Comparison of ENCODE assay signal across 8 cellular contexts in genomic region chr16:71883849-71884638, GRCh38. TPM values are rescaled to one million over a fixed set of nuclear protein-coding genes. Genes with fewer than 3 reads are reported as not detected.
DNase-seq lines count a peak whose midpoint lies in the region; ATAC-seq and TF ChIP-seq lines count a peak whose summit lies in the region.

TSS of gene ZNF821 (minus strand) at chr16:71884182. CDS start at chr16:71879946, 4,236 bp downstream.

- peaks cover 3% of the 10 kb centered on the region; the same call in 1 of the 2 replicates for H3K36me3 ChIP-seq in DOHH2 (ENCODE audit: control insufficient read depth, low read length)
- peaks cover 14% of the 10 kb centered on the region for H3K36me3 ChIP-seq in osteoblast (ENCODE audit: insufficient read depth, low read length)
- peaks cover 0 to 14% (median 0%) of the 10 kb centered on the region in 3 donors for H3K36me3 ChIP-seq in tibial artery

- H3K9me3 Mint-ChIP-seq in activated naive CD4-positive, alpha-beta T cell treated with anti-CD3 and anti-CD28 coated beads, Interleukin-2, amount 50 U/mL, for 72 hours = no peaks in the 10 kb centered on the region
- peaks cover 5% of the 10 kb centered on the region for H3K9me3 Mint-ChIP-seq in glutamatergic neuron (ENCODE audit: unreplicated experiment)

- peak within 1 kb of the TSS; percentile 89 to 93 for H3K27ac Mint-ChIP-seq in activated naive CD4-positive, alpha-beta T cell treated with anti-CD3 and anti-CD28 coated beads, Interleukin-2, amount 50 U/mL, for 72 hours
- H3K27ac Mint-ChIP-seq in glutamatergic neuron (ENCODE audit: unreplicated experiment) = peak within 1 kb of the TSS; percentile 95

- H4K20me1 ChIP-seq in DOHH2 (ENCODE audit: control insufficient read depth, insufficient read depth, low read depth, low read length) = no peaks in the 10 kb centered on the region
- no peaks in the 10 kb centered on the region for H4K20me1 ChIP-seq in osteoblast (ENCODE audit: insufficient read depth, low read length)

- H3K27me3 Mint-ChIP-seq in glutamatergic neuron (ENCODE audit: unreplicated experiment) = peaks cover 9% of the 10 kb centered on the region

- H3K4me3 ChIP-seq in DOHH2 (ENCODE audit: low read length) = peak within 1 kb of the TSS; percentile 79
- peak within 1 kb of the TSS; percentile 88 for H3K4me3 ChIP-seq in osteoblast (ENCODE audit: insufficient read depth, low read length)
- H3K4me3 ChIP-seq in tibial artery = peak within 1 kb of the TSS; percentile 82 to 92

- peaks cover 43% of the 10 kb centered on the region for H3K4me1 ChIP-seq in DOHH2 (ENCODE audit: control insufficient read depth, low read length)
- peaks cover 13% of the 10 kb centered on the region for H3K4me1 ChIP-seq in osteoblast (ENCODE audit: insufficient read depth, low read length)
- peaks cover 0 to 9% (median 2%) of the 10 kb centered on the region in 4 donors for H3K4me1 ChIP-seq in tibial artery

- H3K36me3 Mint-ChIP-seq in activated naive CD4-positive, alpha-beta T cell treated with anti-CD3 and anti-CD28 coated beads, Interleukin-2, amount 50 U/mL, for 72 hours = peaks cover 4% of the 10 kb centered on the region in 2 donors
- H3K36me3 Mint-ChIP-seq in glutamatergic neuron (ENCODE audit: unreplicated experiment) = peaks cover 5% of the 10 kb centered on the region

- H3F3A ChIP-seq in DOHH2 (ENCODE audit: control insufficient read depth, insufficient read depth) = peaks cover 24% of the 10 kb centered on the region

- intact Hi-C loops in tibial artery (cut with DNase I; ENCODE audit: low total_unique reads) = loop anchor here (2.0 to 5.0 kb wide), 3 partner anchors 77 to 157 kb away; partner anchors contain the start of gene AP1G1

- peaks cover 13% of the 10 kb centered on the region for H3K4me1 Mint-ChIP-seq in glutamatergic neuron (ENCODE audit: low read depth, unreplicated experiment)

- peak within 1 kb of the TSS; percentile 81 for H3K4me2 ChIP-seq in DOHH2 (ENCODE audit: low read length)
- H3K4me2 ChIP-seq in osteoblast (ENCODE audit: insufficient read depth, low read length) = peak within 1 kb of the TSS; percentile 90

- H3K9me2 ChIP-seq in DOHH2 (replicated peaks; ENCODE audit: control insufficient read depth, low read length) = no peaks in the 10 kb centered on the region

- H3K79me2 ChIP-seq in DOHH2 (ENCODE audit: control insufficient read depth, low read length) (no peaks in the 10 kb centered on the region), osteoblast (ENCODE audit: insufficient read depth, low read length) (no peaks in the 10 kb centered on the region)

- peak; percentile 72 for TF ChIP-seq CTCF in DOHH2 (IDR thresholded peaks at IDR 0.05; ENCODE audit: low read depth, low read length, poor library complexity, severe bottlenecking)
- peak; percentile 37 for TF ChIP-seq CTCF in glutamatergic neuron (IDR thresholded peaks at IDR 0.05; ENCODE audit: partially characterized antibody, unreplicated experiment)
- no peak for TF ChIP-seq CTCF in osteoblast (IDR thresholded peaks at IDR 0.05; ENCODE audit: extremely low read depth, low read depth, low read length)
- peak; percentile 6 to 48 for TF ChIP-seq CTCF in tibial artery (IDR thresholded peaks at IDR 0.05)

- DNase-seq in LHCN-M2 (ENCODE audit: low read depth) (peak; percentile 65), SK-N-DZ (ENCODE audit: low spot score) (peak; percentile 89), glutamatergic neuron (peak; percentile 92), osteoblast (ENCODE audit: insufficient read length, low spot score, missing footprints) (peak; percentile 98), tibial artery (peak; percentile 67 to 83)
- DNase-seq in activated naive CD4-positive, alpha-beta T cell treated with anti-CD3 and anti-CD28 coated beads, Interleukin-2, amount 50 U/mL, for 72 hours (ENCODE audit: low spot score in 2 of 2) = peak; percentile 83 to 86

- peak within 1 kb of the TSS; percentile 96 for H3K4me3 Mint-ChIP-seq in glutamatergic neuron (ENCODE audit: unreplicated experiment)

- H2AFZ ChIP-seq in osteoblast (ENCODE audit: low read length) = peak within 1 kb of the TSS; percentile 99

- ATAC-seq in GM21723 (IDR thresholded peaks at IDR 0.05; ENCODE audit: unreplicated experiment) = peak; percentile 61
- ATAC-seq in activated naive CD4-positive, alpha-beta T cell treated with anti-CD3 and anti-CD28 coated beads, Interleukin-2, amount 50 U/mL, for 72 hours = peak; percentile 76 to 81

- no peaks in the 10 kb centered on the region for H3K9me3 ChIP-seq in DOHH2 (ENCODE audit: control insufficient read depth, insufficient read depth, low read length)
- H3K9me3 ChIP-seq in osteoblast (ENCODE audit: low read depth, low read length) = no peaks in the 10 kb centered on the region
- no peaks in the 10 kb centered on the region for H3K9me3 ChIP-seq in tibial artery

- H3K27ac ChIP-seq in DOHH2 (ENCODE audit: low read depth, low read length) (peak within 1 kb of the TSS; percentile 45), osteoblast (ENCODE audit: low read depth, low read length) (peak within 1 kb of the TSS; percentile 41), tibial artery (peak within 1 kb of the TSS; percentile 92 to 94)

- no peaks in the 10 kb centered on the region for H3K27me3 ChIP-seq in DOHH2 (ENCODE audit: control insufficient read depth, low read length)
- H3K27me3 ChIP-seq in osteoblast (ENCODE audit: insufficient read depth, low read length) = no peaks in the 10 kb centered on the region
- no peaks in the 10 kb centered on the region for H3K27me3 ChIP-seq in tibial artery

RNA-seq across cellular contexts. Expression of gene ZNF821, which starts in this region (rescaled TPM):
- total RNA-seq in LHCN-M2 (2014; rRNA removed) (6.6 and 7.4 TPM in 2 replicates), glutamatergic neuron (ENCODE audit: unreplicated experiment) (40.9 TPM), osteoblast (7.1 and 12.3 TPM in 2 replicates)
- 5.0 TPM for polyA plus RNA-seq in LHCN-M2 (2012)
- polyA plus RNA-seq in SK-N-DZ (2014; cell fraction: cytosol; rRNA removed) = 46.7 and 88.4 TPM in 2 replicates
- 37.9 and 43.1 TPM in 2 replicates for polyA plus RNA-seq in SK-N-DZ (2014; cell fraction: nucleus; rRNA removed)
- total RNA-seq in activated naive CD4-positive, alpha-beta T cell treated with anti-CD3 and anti-CD28 coated beads, Interleukin-2, amount 50 U/mL, for 72 hours = 1 to 10 TPM; 6.6 to 7.3 TPM

Comparison
In these comparisons a context has a peak if more than half of its experiments do, and no peak if none do; other contexts are left out.
1. Peak in every context shown above with its lines: DNase-seq, ATAC-seq, H3K4me3 ChIP-seq and H3K27ac ChIP-seq.
2. H3K27ac ChIP-seq: peak in every context shown above with its lines; median percentile 93 in tibial artery; 45 in DOHH2; 41 in osteoblast.